11 cellular contexts compared by ENCODE assay signal in genomic region chr20:57451759-57452661, GRCh38.
DNase-seq lines count a peak whose midpoint lies in the region; ATAC-seq and TF ChIP-seq lines count a peak whose summit lies in the region.
"Had no signal": no experiment of that assay in that cellular context is flagged by ENCODE, and none has a peak within 500 bp of the region (broad histone marks: within the 10 kb centered on the region; RNA-seq: fewer than 3 reads in every experiment).

No MANE protein-coding gene starts in this region.

- no peaks in the 10 kb centered on the region for H4K20me1 ChIP-seq in OCI-LY1 (ENCODE audit: insufficient read depth, low read length)

- H3K4me3 ChIP-seq in OCI-LY1 (ENCODE audit: low read depth, low read length, poor library complexity, severe bottlenecking) (no peak overlapping the region), esophagus muscularis mucosa (no peak overlapping the region)
- H3K4me3 ChIP-seq: A549, pancreas had no signal

- no peaks in the 10 kb centered on the region; the same call in 1 of the 2 replicates for H3K36me3 ChIP-seq in OCI-LY1 (ENCODE audit: insufficient read depth, low read length)
- H3K36me3 ChIP-seq in esophagus muscularis mucosa: no peaks in the 10 kb centered on the region
- H3K36me3 ChIP-seq: pancreas had no signal

- no peak for TF ChIP-seq EP300 in esophagus muscularis mucosa (IDR thresholded peaks at IDR 0.05)

- no peaks in the 10 kb centered on the region for H3F3A ChIP-seq in OCI-LY1 (ENCODE audit: insufficient read depth, low read length)

- no peaks in the 10 kb centered on the region for H3K27me3 Mint-ChIP-seq in stimulated activated memory B cell treated with anti-CD40 and anti-IgM and Interleukin-4, amounts not matched to agents 10 μg/mL and 1 μg/mL and 100 μg/mL, for 72 hours

- H3K9me3 ChIP-seq in OCI-LY1 (ENCODE audit: low read length): no peaks in the 10 kb centered on the region
- peaks cover 0 to under 1% (median 0%) of the 10 kb centered on the region in 4 donors for H3K9me3 ChIP-seq in esophagus muscularis mucosa
- H3K9me3 ChIP-seq: A549, pancreas had no signal

- intact Hi-C loops in esophagus muscularis mucosa (cut with DNase I): no loop called here

- no peaks in the 10 kb centered on the region for H3K36me3 Mint-ChIP-seq in stimulated activated memory B cell treated with anti-CD40 and anti-IgM and Interleukin-4, amounts not matched to agents 10 μg/mL and 1 μg/mL and 100 μg/mL, for 72 hours

- 72% methylated on average over 20 of the region's 22 CpGs for WGBS in esophagus muscularis mucosa

- H3K4me1 Mint-ChIP-seq in stimulated activated memory B cell treated with anti-CD40 and anti-IgM and Interleukin-4, amounts not matched to agents 10 μg/mL and 1 μg/mL and 100 μg/mL, for 72 hours: peaks cover 72% of the 10 kb centered on the region

- H3K79me2 ChIP-seq in OCI-LY1 (ENCODE audit: insufficient read depth, low read length): no peaks in the 10 kb centered on the region

- TF ChIP-seq CTCF in OCI-LY1 (IDR thresholded peaks at IDR 0.05; ENCODE audit: low read length): no peak
- no peak for TF ChIP-seq CTCF in esophagus muscularis mucosa (IDR thresholded peaks at IDR 0.05)

- H3K27ac ChIP-seq in OCI-LY1 (ENCODE audit: low read depth, low read length, poor library complexity, severe bottlenecking) (peak overlapping the region; percentile 89), esophagus muscularis mucosa (replicated peaks in 1 of 4) (peak overlapping the region; percentile 64 to 95 (median 70))
- H3K27ac ChIP-seq: A549, pancreas had no signal

- DNase-seq in activated CD4-positive, alpha-beta T cell treated with anti-CD3 and anti-CD28 coated beads for 48 hours: peak; percentile 13
- DNase-seq in activated CD4-positive, alpha-beta T cell treated with anti-CD3 and anti-CD28 coated beads for 4 hours: no peak
- DNase-seq in esophagus muscularis mucosa (ENCODE audit: extremely low spot score) (no peak), pons (ENCODE audit: low spot score) (no peak)
- DNase-seq: NCI-H2227 treated with DMSO at 0.1 percent for 48 hours, pancreas had no signal

- H3K9me2 ChIP-seq in OCI-LY1 (ENCODE audit: low read depth, low read length): no peaks in the 10 kb centered on the region

- H3K4me2 ChIP-seq in OCI-LY1 (ENCODE audit: low read length): peak overlapping the region; percentile 69
- H3K4me2 ChIP-seq: A549 had no signal

- peaks cover 43% of the 10 kb centered on the region for H3K4me1 ChIP-seq in OCI-LY1 (ENCODE audit: insufficient read depth, low read length, severe bottlenecking)
- peaks cover 25 to 56% (median 39%) of the 10 kb centered on the region in 4 donors for H3K4me1 ChIP-seq in esophagus muscularis mucosa
- H3K4me1 ChIP-seq: pancreas had no signal

- no peak overlapping the region for H2AFZ ChIP-seq in OCI-LY1 (ENCODE audit: low read length)

- peak; percentile 63 for ATAC-seq in stimulated activated memory B cell treated with anti-CD40 and anti-IgM and Interleukin-4, amounts not matched to agents 10 μg/mL and 1 μg/mL and 100 μg/mL, for 72 hours
- ATAC-seq in GM19463 (IDR thresholded peaks at IDR 0.05; ENCODE audit: unreplicated experiment) (no peak), GM21526 (IDR thresholded peaks at IDR 0.05; ENCODE audit: low FRiP score, unreplicated experiment) (no peak)

- H3K9me3 Mint-ChIP-seq in stimulated activated memory B cell treated with anti-CD40 and anti-IgM and Interleukin-4, amounts not matched to agents 10 μg/mL and 1 μg/mL and 100 μg/mL, for 72 hours: no peaks in the 10 kb centered on the region

- H3K27ac Mint-ChIP-seq in stimulated activated memory B cell treated with anti-CD40 and anti-IgM and Interleukin-4, amounts not matched to agents 10 μg/mL and 1 μg/mL and 100 μg/mL, for 72 hours: peak overlapping the region; percentile 44

- H3K9ac ChIP-seq in OCI-LY1 (ENCODE audit: low read length): no peak overlapping the region; the same call in 1 of the 2 replicates

- H3K27me3 ChIP-seq in OCI-LY1 (ENCODE audit: insufficient read depth, low read length) (no peaks in the 10 kb centered on the region), esophagus muscularis mucosa (no peaks in the 10 kb centered on the region)
- H3K27me3 ChIP-seq: pancreas had no signal

- TF ChIP-seq POLR2A in esophagus muscularis mucosa (IDR thresholded peaks at IDR 0.05; ENCODE audit: low read depth): no peak

- H3K4me3 Mint-ChIP-seq in stimulated activated memory B cell treated with anti-CD40 and anti-IgM and Interleukin-4, amounts not matched to agents 10 μg/mL and 1 μg/mL and 100 μg/mL, for 72 hours: peak overlapping the region; percentile 9
